1 cellular context compared by ENCODE assay signal in the genomic region with DNA sequence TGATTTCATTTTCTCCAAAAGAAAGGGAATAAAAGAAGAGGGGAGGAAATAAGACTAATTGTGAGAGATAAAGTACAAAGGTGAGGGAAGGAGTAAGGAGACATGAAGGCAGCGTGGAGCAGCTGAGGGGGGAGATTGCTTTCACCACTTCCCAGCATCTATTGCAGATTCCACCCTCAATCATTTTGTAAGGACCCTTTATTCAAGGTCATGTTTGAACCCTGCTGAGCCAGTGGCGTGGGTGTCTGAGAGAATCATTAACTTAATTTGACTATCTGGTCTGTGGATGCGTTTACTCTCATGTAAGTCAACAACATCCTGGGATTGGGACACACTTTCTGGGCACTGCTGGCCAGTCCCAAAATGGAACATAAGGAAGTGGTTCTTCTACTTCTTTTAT. TPM values are rescaled to one million over a fixed set of nuclear protein-coding genes. Genes with fewer than 3 reads are reported as not detected.
"Had no signal": no experiment of that assay in that cellular context is flagged by ENCODE, and none has a peak within 500 bp of the region (broad histone marks: within the 10 kb centered on the region; RNA-seq: fewer than 3 reads in every experiment).

A gene (plus strand): TSS at position 297 of the 400 bp plus-strand sequence. CDS start 67 bp downstream, at position 364.

RNA-seq across cellular contexts. Expression of the gene that starts here (rescaled TPM):
- total RNA-seq: SK-MEL-5 had no signal
